Comparison of ENCODE assay signal across 8 cellular contexts in genomic region chr1:10431065-10431730, GRCh38. TPM values are rescaled to one million over a fixed set of nuclear protein-coding genes. Genes with fewer than 3 reads are reported as not detected.
A peak's percentile ranks its signal among the peaks of the same experiment; 100 is the strongest.
DNase-seq lines count a peak whose midpoint lies in the region; ATAC-seq and TF ChIP-seq lines count a peak whose summit lies in the region.

No MANE protein-coding gene starts in this region.

- intact Hi-C loops in left ventricle myocardium superior (cut with micrococcal nuclease): no loop called here

- H3K9me3 ChIP-seq in cardiac muscle cell (ENCODE audit: low read depth) (no peaks in the 10 kb centered on the region), ectodermal cell (ENCODE audit: control insufficient read depth, low read length) (no peaks in the 10 kb centered on the region), neural cell (ENCODE audit: low read length) (no peaks in the 10 kb centered on the region)

- DNase-seq in cardiac muscle cell (ENCODE audit: low read depth in 1 of 2, low spot score in 1 of 2) (peak; percentile 12 to 38), left ventricle myocardium superior (no peak), RPMI8226 (peak; percentile 53), NCI-H187 treated with DMSO at 0.1 percent for 48 hours (lab: John Stamatoyannopoulos, UW) (no peak), SHP77 treated with DMSO at 0.1 percent for 48 hours (lab: John Stamatoyannopoulos, UW) (no peak), NCI-H1092 (lab: John Stamatoyannopoulos, UW) (no peak)

- H3K79me2 ChIP-seq in neural cell (replicated peaks; ENCODE audit: insufficient read depth, low read length): peaks cover 5% of the 10 kb centered on the region

- no peaks in the 10 kb centered on the region for H4K20me1 ChIP-seq in neural cell (ENCODE audit: insufficient read depth)

- no peaks in the 10 kb centered on the region for H3K9me2 ChIP-seq in neural cell (ENCODE audit: insufficient read depth, low read length)

- H3K27me3 ChIP-seq in cardiac muscle cell (no peaks in the 10 kb centered on the region), ectodermal cell (ENCODE audit: control insufficient read depth, insufficient read depth, low read length, poor library complexity, severe bottlenecking) (no peaks in the 10 kb centered on the region), neural cell (ENCODE audit: insufficient read depth, low read depth, low read length) (no peaks in the 10 kb centered on the region)

- H3F3A ChIP-seq in neural cell (ENCODE audit: insufficient read depth, low read length, poor library complexity, severe bottlenecking): no peaks in the 10 kb centered on the region

- peak overlapping the region; percentile 91 for H3K9ac ChIP-seq in neural cell (ENCODE audit: low read length)

- no peak for ATAC-seq in left ventricle myocardium superior

- H3K27ac ChIP-seq in cardiac muscle cell (peak overlapping the region; percentile 29), ectodermal cell (ENCODE audit: insufficient read depth, low read depth, low read length, poor library complexity, severe bottlenecking) (peak overlapping the region; percentile 87), neural cell (ENCODE audit: low read length) (peak overlapping the region; percentile 86)

- 30 to 31% methylated on average over 31 of the region's 31 CpGs for WGBS in ectodermal cell, 2 experiments

- TF ChIP-seq EP300 in neural cell (conservative IDR thresholded peaks at IDR 0.05; ENCODE audit: poor library complexity, severe bottlenecking): no peak

- TF ChIP-seq CTCF in cardiac muscle cell (IDR thresholded peaks at IDR 0.05; ENCODE audit: low read depth, low read length) (no peak), neural cell (IDR thresholded peaks at IDR 0.05; ENCODE audit: poor library complexity, severe bottlenecking) (no peak)

- no peak for TF ChIP-seq RAD21 in neural cell (conservative IDR thresholded peaks at IDR 0.05)

- H3K36me3 ChIP-seq in cardiac muscle cell (no peaks in the 10 kb centered on the region), ectodermal cell (ENCODE audit: control insufficient read depth, insufficient read depth, low read length) (no peaks in the 10 kb centered on the region), neural cell (ENCODE audit: insufficient read depth, low read length) (no peaks in the 10 kb centered on the region)

- H3K4me1 ChIP-seq in cardiac muscle cell (ENCODE audit: low read depth) (peaks cover 4% of the 10 kb centered on the region), ectodermal cell (ENCODE audit: control insufficient read depth, insufficient read depth, low read length) (peaks cover 3% of the 10 kb centered on the region)

- H3K4me2 ChIP-seq in neural cell (ENCODE audit: low read length): peak overlapping the region; percentile 67

- H3K4me3 ChIP-seq in cardiac muscle cell (peak overlapping the region; percentile 59), ectodermal cell (ENCODE audit: insufficient read depth, low read depth, low read length) (peak overlapping the region; percentile 55), neural cell (ENCODE audit: low read length) (peak overlapping the region; percentile 98)

- H2AFZ ChIP-seq in neural cell (ENCODE audit: low read depth, low read length): peak overlapping the region; percentile 97

TF ChIP-seq in neural cell, 6 proteins besides CTCF, POLR2A, EP300 and RAD21:
- TF ChIP-seq POLR2AphosphoS5 (IDR thresholded peaks at IDR 0.05) (no peak), MXI1 (conservative IDR thresholded peaks at IDR 0.05; ENCODE audit: poor library complexity, severe bottlenecking) (no peak), REST (IDR thresholded peaks at IDR 0.05; ENCODE audit: borderline replicate concordance) (no peak), SMC3 (conservative IDR thresholded peaks at IDR 0.05; ENCODE audit: poor library complexity) (no peak), EZH2 (IDR thresholded peaks at IDR 0.05; ENCODE audit: borderline replicate concordance, insufficient read depth, low read length, poor library complexity, severe bottlenecking) (no peak), TAF1 (IDR thresholded peaks at IDR 0.05; ENCODE audit: low read depth) (no peak)
TF ChIP-seq in neural cell: peak in this region for 0.

RNA-seq across cellular contexts. Expression of gene CENPS, which starts 1.0 kb away (rescaled TPM):
- 13.4 and 16.0 TPM in 2 replicates for total RNA-seq in cardiac muscle cell
- polyA plus RNA-seq in cardiac muscle cell: 30.6 and 46.3 TPM in 2 replicates
- 5.5 TPM for total RNA-seq in left ventricle myocardium superior
- polyA plus RNA-seq in ectodermal cell (2013, experiment 1 of 4): 39.5 TPM
- 38.9 TPM for polyA plus RNA-seq in ectodermal cell (2013, experiment 2 of 4)
- polyA plus RNA-seq in ectodermal cell (2013, experiment 3 of 4): 29.3 TPM
- polyA plus RNA-seq in ectodermal cell (2013, experiment 4 of 4): 33.9 TPM
- 16.5 and 27.8 TPM in 2 replicates for polyA plus RNA-seq in neural cell
- polyA minus RNA-seq in neural cell: 17.1 and 21.2 TPM in 2 replicates

RNA-seq across cellular contexts. Expression of gene CORT, which starts 18.6 kb away (rescaled TPM):
- 2.3 and 3.1 TPM in 2 replicates for total RNA-seq in cardiac muscle cell
- polyA plus RNA-seq in cardiac muscle cell: 1.2 and 2.3 TPM in 2 replicates
- total RNA-seq in left ventricle myocardium superior: not detected
- 0.78 TPM for polyA plus RNA-seq in ectodermal cell (2013, experiment 1 of 4)
- polyA plus RNA-seq in ectodermal cell (2013, experiment 2 of 4): 1.1 TPM
- 0.37 TPM for polyA plus RNA-seq in ectodermal cell (2013, experiment 3 of 4)
- 0.77 TPM for polyA plus RNA-seq in ectodermal cell (2013, experiment 4 of 4)
- polyA plus RNA-seq in neural cell: 0.46 and 0.81 TPM in 2 replicates
- polyA minus RNA-seq in neural cell: 0.97 and 1.5 TPM in 2 replicates

RNA-seq across cellular contexts. Expression of gene PGD, which starts 32.3 kb away (rescaled TPM):
- 162 and 214 TPM in 2 replicates for total RNA-seq in cardiac muscle cell
- polyA plus RNA-seq in cardiac muscle cell: 155 and 201 TPM in 2 replicates
- total RNA-seq in left ventricle myocardium superior: 37.9 TPM
- 531 TPM for polyA plus RNA-seq in ectodermal cell (2013, experiment 1 of 4)
- 512 TPM for polyA plus RNA-seq in ectodermal cell (2013, experiment 2 of 4)
- polyA plus RNA-seq in ectodermal cell (2013, experiment 3 of 4): 289 TPM
- 314 TPM for polyA plus RNA-seq in ectodermal cell (2013, experiment 4 of 4)
- polyA plus RNA-seq in neural cell: 108 and 113 TPM in 2 replicates
- polyA minus RNA-seq in neural cell: 111 and 121 TPM in 2 replicates

RNA-seq across cellular contexts. Expression of gene DFFA, which starts 41.1 kb away (rescaled TPM):
- total RNA-seq in cardiac muscle cell (42.0 and 53.6 TPM in 2 replicates), left ventricle myocardium superior (22.4 TPM)
- polyA plus RNA-seq in cardiac muscle cell (47.5 and 69.4 TPM in 2 replicates), neural cell (32.2 and 32.7 TPM in 2 replicates)
- 52.9 TPM for polyA plus RNA-seq in ectodermal cell (2013, experiment 1 of 4)
- polyA plus RNA-seq in ectodermal cell (2013, experiment 2 of 4): 59.8 TPM
- polyA plus RNA-seq in ectodermal cell (2013, experiment 3 of 4): 38.6 TPM
- polyA plus RNA-seq in ectodermal cell (2013, experiment 4 of 4): 40.4 TPM
- 34.5 and 39.0 TPM in 2 replicates for polyA minus RNA-seq in neural cell

RNA-seq across cellular contexts. Expression of gene PEX14, which starts 43.6 kb away (rescaled TPM):
- total RNA-seq in cardiac muscle cell (29.2 and 32.1 TPM in 2 replicates), left ventricle myocardium superior (21.0 TPM)
- polyA plus RNA-seq in cardiac muscle cell (25.0 and 25.7 TPM in 2 replicates), neural cell (13.5 and 18.3 TPM in 2 replicates)
- 27.5 TPM for polyA plus RNA-seq in ectodermal cell (2013, experiment 1 of 4)
- polyA plus RNA-seq in ectodermal cell (2013, experiment 2 of 4): 30.5 TPM
- 24.9 TPM for polyA plus RNA-seq in ectodermal cell (2013, experiment 3 of 4)
- 25.0 TPM for polyA plus RNA-seq in ectodermal cell (2013, experiment 4 of 4)
- polyA minus RNA-seq in neural cell: 11.7 and 13.4 TPM in 2 replicates

Comparison
In these comparisons a context has a peak if more than half of its experiments do, and no peak if none do; other contexts are left out.
1. DNase-seq: peak in cardiac muscle cell (2 of 2) and RPMI8226 (single experiment); none in left ventricle myocardium superior (single experiment), NCI-H187 treated with DMSO at 0.1 percent for 48 hours (single experiment), SHP77 treated with DMSO at 0.1 percent for 48 hours (single experiment) and NCI-H1092 (single experiment).
2. H3K27ac ChIP-seq: peak in every context shown above with its lines; median percentile 87 in ectodermal cell; 86 in neural cell; 29 in cardiac muscle cell.
3. Peak in every context shown above with its lines, with median percentiles within 50 percentile points of each other: H3K4me3 ChIP-seq.